In genomic region chr19:12638611-12639182, GRCh38 we compare ENCODE assay signal across 1 cellular context.
A peak's percentile ranks its signal among the peaks of the same experiment; 100 is the strongest.
TF ChIP-seq lines count a peak whose summit lies in the region.

No MANE protein-coding gene starts in this region.

TF ChIP-seq in K562, 482 proteins besides CTCF, POLR2A, EP300 and RAD21:
- peak; percentile 93 for TF ChIP-seq ZNF121 (CRISPR knock-in tag; conservative IDR thresholded peaks at IDR 0.05)
- TF ChIP-seq AFF4 (CRISPR knock-in tag; IDR thresholded peaks at IDR 0.05) = no peak
